ENCODE assay signal across 8 cellular contexts in the genomic region with DNA sequence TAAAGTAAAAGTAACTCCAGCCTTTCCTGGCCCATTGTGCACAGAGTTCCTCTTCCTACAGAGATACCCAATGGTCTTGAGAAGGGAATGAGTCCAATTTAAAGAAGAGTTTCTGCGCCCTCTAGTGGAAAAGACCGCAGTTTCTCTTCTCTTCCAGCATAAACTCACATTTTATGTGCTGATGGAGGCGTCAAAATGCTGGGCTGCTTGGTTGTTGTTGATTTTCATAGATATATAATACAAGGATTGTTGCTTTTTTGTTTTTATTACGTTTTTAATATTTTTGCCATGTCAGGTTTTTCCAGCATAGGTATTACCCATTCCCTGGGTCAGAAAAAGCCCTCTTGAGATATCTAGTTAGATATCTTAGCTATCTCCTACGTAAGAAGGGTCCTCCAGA.
A peak's percentile ranks its signal among the peaks of the same experiment; 100 is the strongest.
DNase-seq lines count a peak whose midpoint lies in the region; ATAC-seq and TF ChIP-seq lines count a peak whose summit lies in the region.

No MANE protein-coding gene starts in this region.

- no peaks in the 10 kb centered on the region for H3K9me2 ChIP-seq in hepatocyte (replicated peaks; ENCODE audit: insufficient read depth)

- H3K79me2 ChIP-seq in hepatocyte: no peaks in the 10 kb centered on the region

- no peaks in the 10 kb centered on the region for H3K4me1 ChIP-seq in hepatocyte (ENCODE audit: insufficient read depth)

- no peak overlapping the region for H2AFZ ChIP-seq in hepatocyte

- peak; percentile 62 for TF ChIP-seq CTCF in hepatocyte (IDR thresholded peaks at IDR 0.05; ENCODE audit: poor library complexity)

- H3K27ac ChIP-seq in SK-N-MC: no peak overlapping the region
- no peak overlapping the region for H3K27ac ChIP-seq in hepatocyte

- H3K4me3 ChIP-seq in SK-N-MC (no peak overlapping the region), hepatocyte (no peak overlapping the region)

- H4K20me1 ChIP-seq in hepatocyte (ENCODE audit: insufficient read depth, poor library complexity, severe bottlenecking): no peaks in the 10 kb centered on the region

- ATAC-seq in GM21786 (IDR thresholded peaks at IDR 0.05; ENCODE audit: unreplicated experiment) (no peak), HG03135 (IDR thresholded peaks at IDR 0.05; ENCODE audit: unreplicated experiment) (no peak)

- no peak overlapping the region for H3K9ac ChIP-seq in SK-N-MC (ENCODE audit: insufficient read length)

- H3K4me2 ChIP-seq in hepatocyte: no peak overlapping the region

- H3K9me3 ChIP-seq in SK-N-MC (ENCODE audit: low read depth, low read length): no peaks in the 10 kb centered on the region
- H3K9me3 ChIP-seq in hepatocyte (ENCODE audit: low read depth): no peaks in the 10 kb centered on the region

- in situ Hi-C loops in G401 (cut with HindIII; ENCODE audit: low sequenced_read_pairs): no loop called here

- 22% methylated on average over 5 of the region's 5 CpGs for WGBS in hepatocyte (ENCODE audit: low lambda C conversion rate, missing lambda C conversion rate)

- DNase-seq in Daoy (ENCODE audit: low read depth) (peak; percentile 22), HuH-7.5 (ENCODE audit: low spot score) (peak; percentile 16), SK-N-MC (ENCODE audit: low read depth, low spot score) (peak; percentile 45), hepatocyte (ENCODE audit: low spot score) (peak; percentile 72), G401 (ENCODE audit: low spot score) (no peak), OCI-M2 (lab: John Stamatoyannopoulos, UW; ENCODE audit: unreplicated experiment) (no peak)

- no peaks in the 10 kb centered on the region for H3K27me3 ChIP-seq in hepatocyte

- H3K36me3 ChIP-seq in SK-N-MC (ENCODE audit: insufficient read depth, low read length): no peaks in the 10 kb centered on the region
- H3K36me3 ChIP-seq in hepatocyte (replicated peaks; ENCODE audit: insufficient read depth, low read depth): no peaks in the 10 kb centered on the region

Comparison
In these comparisons a context has a peak if more than half of its experiments do, and no peak if none do; other contexts are left out.
1. DNase-seq: peak in Daoy (single experiment), HuH-7.5 (single experiment), SK-N-MC (single experiment) and hepatocyte (single experiment); none in G401 (single experiment) and OCI-M2 (single experiment).